In the genomic region with DNA sequence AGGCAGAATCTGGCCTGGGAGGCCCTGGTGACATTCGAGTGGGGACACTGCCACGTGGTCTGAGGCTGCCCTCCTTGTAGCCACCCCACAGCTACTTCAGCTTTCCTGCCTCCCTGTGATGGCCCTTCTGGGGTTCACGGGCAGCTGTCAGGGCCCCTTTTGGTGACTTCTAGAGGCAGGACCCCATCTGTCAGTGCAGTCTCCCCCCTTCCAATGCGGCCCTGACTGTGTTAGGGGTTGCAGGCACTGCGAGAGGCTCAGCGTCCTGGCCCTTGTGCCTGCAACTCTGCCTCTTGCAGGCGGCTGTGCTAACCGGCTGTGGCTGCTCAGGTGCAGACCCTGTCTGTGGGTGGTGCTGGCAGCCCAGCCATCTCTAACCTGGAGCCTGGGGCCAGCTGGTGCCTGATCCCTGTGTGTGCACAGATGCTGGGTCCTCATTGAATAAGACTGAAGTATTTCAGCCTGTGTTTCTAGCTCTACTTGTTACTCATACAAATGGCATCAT, we compare ENCODE assay signal across 24 cellular contexts.
"Had no signal": no experiment of that assay in that cellular context is flagged by ENCODE, and none has a peak within 500 bp of the region (broad histone marks: within the 10 kb centered on the region; RNA-seq: fewer than 3 reads in every experiment).

No MANE protein-coding gene starts in this region.

- H3K4me3 ChIP-seq: heart right ventricle, lower lobe of right lung, mucosa of descending colon, pancreas, psoas muscle, right atrium auricular region, tibial nerve had no signal

- H3K27ac ChIP-seq: epithelial cell of prostate, lower lobe of right lung, neutrophil, pancreas, psoas muscle, right atrium auricular region, tibial nerve had no signal

- H3K27me3 Mint-ChIP-seq: activated naive CD8-positive, alpha-beta T cell treated with anti-CD3 and anti-CD28 coated beads, Interleukin-2, amount 10 ng/mL, durations not matched to agents 7 days and 5 days; activated T-cell treated with anti-CD3 and anti-CD28 coated beads, Interleukin-2, amount 50 U/mL, for 24 hours; activated T-helper 17 cell treated with anti-CD3 and anti-CD28 coated beads, Interleukin-2, amount 50 U/mL, for 72 hours; stimulated activated naive CD8-positive, alpha-beta T cell treated with anti-CD3 and anti-CD28 coated beads, Interleukin-15, Interleukin-2, amounts not matched to agents 100 ng/mL and 50 ng/mL, for 24 hours; T-helper 17 cell had no signal

- H3K4me1 ChIP-seq: lower lobe of right lung, pancreas, psoas muscle, tibial nerve had no signal

- H3K27me3 ChIP-seq: heart right ventricle, neutrophil, pancreas, right atrium auricular region, tibial nerve had no signal

- H3K4me3 Mint-ChIP-seq: activated CD8-positive, alpha-beta T cell treated with anti-CD3 and anti-CD28 coated beads, Interleukin-2, amount 10 ng/mL, durations not matched to agents 7 days and 5 days; activated naive CD8-positive, alpha-beta T cell treated with anti-CD3 and anti-CD28 coated beads, Interleukin-2, amount 10 ng/mL, durations not matched to agents 7 days and 5 days; activated T-cell treated with anti-CD3 and anti-CD28 coated beads, Interleukin-2, amount 50 U/mL, for 24 hours; activated T-helper 17 cell treated with anti-CD3 and anti-CD28 coated beads, Interleukin-2, amount 50 U/mL, for 72 hours; stimulated activated naive CD8-positive, alpha-beta T cell treated with anti-CD3 and anti-CD28 coated beads, Interleukin-15, Interleukin-2, amounts not matched to agents 100 ng/mL and 50 ng/mL, for 24 hours had no signal

- H3K27ac Mint-ChIP-seq: activated naive CD8-positive, alpha-beta T cell treated with anti-CD3 and anti-CD28 coated beads, Interleukin-2, amount 10 ng/mL, durations not matched to agents 7 days and 5 days; activated T-cell treated with anti-CD3 and anti-CD28 coated beads, Interleukin-2, amount 50 U/mL, for 24 hours; activated T-helper 17 cell treated with anti-CD3 and anti-CD28 coated beads, Interleukin-2, amount 50 U/mL, for 72 hours; stimulated activated naive CD8-positive, alpha-beta T cell treated with anti-CD3 and anti-CD28 coated beads, Interleukin-15, Interleukin-2, amounts not matched to agents 100 ng/mL and 50 ng/mL, for 24 hours had no signal

- H3K9me3 Mint-ChIP-seq: activated naive CD8-positive, alpha-beta T cell treated with anti-CD3 and anti-CD28 coated beads, Interleukin-2, amount 10 ng/mL, durations not matched to agents 7 days and 5 days; activated T-cell treated with anti-CD3 and anti-CD28 coated beads, Interleukin-2, amount 50 U/mL, for 24 hours; activated T-helper 17 cell treated with anti-CD3 and anti-CD28 coated beads, Interleukin-2, amount 50 U/mL, for 72 hours; stimulated activated naive CD8-positive, alpha-beta T cell treated with anti-CD3 and anti-CD28 coated beads, Interleukin-15, Interleukin-2, amounts not matched to agents 100 ng/mL and 50 ng/mL, for 24 hours had no signal

- ATAC-seq: activated CD4-positive, CD25-positive, alpha-beta regulatory T cell treated with anti-CD3 and anti-CD28 coated beads, Interleukin-2, amount 50 U/mL, for 24 hours; activated CD8-positive, alpha-beta T cell treated with anti-CD3 and anti-CD28 coated beads, Interleukin-2, amount 10 ng/mL, durations not matched to agents 7 days and 5 days; activated T-helper 17 cell treated with anti-CD3 and anti-CD28 coated beads, Interleukin-2, amount 50 U/mL, for 72 hours; heart right ventricle; left colon; lower lobe of right lung; mucosa of descending colon; pancreas; psoas muscle; T-helper 17 cell had no signal

- DNase-seq: activated CD4-positive, alpha-beta T cell treated with anti-CD3 and anti-CD28 coated beads, Interleukin-2, amount 50 U/mL, for 1 hour; activated CD8-positive, alpha-beta T cell treated with anti-CD3 and anti-CD28 coated beads, Interleukin-2, amount 10 ng/mL, durations not matched to agents 7 days and 5 days; activated naive CD8-positive, alpha-beta T cell treated with anti-CD3 and anti-CD28 coated beads, Interleukin-2, amount 10 ng/mL, durations not matched to agents 7 days and 5 days; activated T-cell treated with anti-CD3 and anti-CD28 coated beads, Interleukin-2, amount 50 U/mL, for 24 hours; amygdala; cerebellar nuclear complex; heart right ventricle; left colon; lower lobe of right lung; mesendoderm; mucosa of descending colon; pancreas; stimulated activated CD4-positive, alpha-beta T cell treated with anti-CD3 and anti-CD28 coated beads, Interleukin-12 subunit alpha, Interleukin-12 subunit beta, amount 100 ng/mL, for 4 hours; stimulated activated CD4-positive, alpha-beta T cell treated with anti-CD3 and anti-CD28 coated beads, Interleukin-4, amount 100 ng/mL, for 4 hours; SW 1271; T-helper 17 cell had no signal

- H3K9me3 ChIP-seq: heart right ventricle, lower lobe of right lung, mucosa of descending colon, neutrophil, pancreas, psoas muscle, right atrium auricular region, tibial nerve had no signal
